Comparison of ENCODE assay signal across 1 cellular context in genomic region chr18:46182633-46183401, GRCh38.
TF ChIP-seq lines count a peak whose summit lies in the region.

No MANE protein-coding gene starts in this region.

TF ChIP-seq in WTC11, 78 proteins besides CTCF, POLR2A, EP300 and RAD21 (continued from another document):
- no peak for TF ChIP-seq E2F5 (CRISPR knock-in tag; IDR thresholded peaks at IDR 0.05)
- no peak for TF ChIP-seq SMAD3 (CRISPR knock-in tag; IDR thresholded peaks at IDR 0.05; ENCODE audit: borderline replicate concordance)
- TF ChIP-seq ZBTB43 (CRISPR knock-in tag; IDR thresholded peaks at IDR 0.05): no peak
- TF ChIP-seq RORB (CRISPR knock-in tag; IDR thresholded peaks at IDR 0.05): no peak
- no peak for TF ChIP-seq NR2C2 (CRISPR knock-in tag; IDR thresholded peaks at IDR 0.05)
- no peak for TF ChIP-seq TEAD4 (CRISPR knock-in tag; IDR thresholded peaks at IDR 0.05)
- TF ChIP-seq CDX4 (CRISPR knock-in tag; IDR thresholded peaks at IDR 0.05; ENCODE audit: borderline replicate concordance): no peak
- TF ChIP-seq SMAD4 (CRISPR knock-in tag; IDR thresholded peaks at IDR 0.05): no peak
- TF ChIP-seq MLX (CRISPR knock-in tag; IDR thresholded peaks at IDR 0.05): no peak
